ENCODE assay signal across 1 cellular context in the genomic region with DNA sequence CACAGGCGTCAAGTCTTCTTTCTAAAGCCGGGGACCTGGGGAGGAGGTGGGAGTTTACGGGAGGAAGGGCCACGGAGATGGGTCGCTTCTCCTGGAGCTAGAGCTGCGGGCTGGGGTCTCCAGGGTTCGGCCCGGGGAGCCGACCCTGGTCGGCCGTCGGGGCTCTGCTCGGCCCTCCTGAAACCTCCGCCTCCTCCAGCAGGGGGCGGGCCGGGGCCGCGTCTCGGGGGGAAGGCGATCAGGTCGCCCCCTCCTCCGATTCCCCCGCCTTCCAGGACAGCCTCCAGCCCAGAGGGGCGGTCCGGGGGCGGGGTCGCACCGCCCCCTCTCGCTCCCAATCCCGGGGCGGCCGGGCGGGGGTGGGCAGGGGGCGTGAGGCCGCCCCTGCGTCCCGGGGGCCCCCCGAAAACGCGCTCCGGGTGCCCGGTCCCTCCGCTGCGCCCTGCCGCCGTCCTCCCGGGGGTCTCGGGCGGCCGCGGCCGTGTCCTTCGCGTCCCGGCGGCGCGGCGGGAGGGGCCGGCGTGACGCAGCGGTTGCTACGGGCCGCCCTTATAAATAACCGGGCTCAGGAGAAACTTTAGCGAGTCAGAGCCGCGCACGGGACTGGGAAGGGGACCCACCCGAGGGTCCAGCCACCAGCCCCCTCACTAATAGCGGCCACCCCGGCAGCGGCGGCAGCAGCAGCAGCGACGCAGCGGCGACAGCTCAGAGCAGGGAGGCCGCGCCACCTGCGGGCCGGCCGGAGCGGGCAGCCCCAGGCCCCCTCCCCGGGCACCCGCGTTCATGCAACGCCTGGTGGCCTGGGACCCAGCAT.
TF ChIP-seq lines count a peak whose summit lies in the region.

CEBPB (plus strand) TSS at position 580 of the 814 bp plus-strand sequence; CDS start at position 784, 204 bp downstream.

TF ChIP-seq in HepG2, 621 proteins besides CTCF, POLR2A, EP300 and RAD21 (continued from another document and continues in another):
- TF ChIP-seq, protein P1, sequence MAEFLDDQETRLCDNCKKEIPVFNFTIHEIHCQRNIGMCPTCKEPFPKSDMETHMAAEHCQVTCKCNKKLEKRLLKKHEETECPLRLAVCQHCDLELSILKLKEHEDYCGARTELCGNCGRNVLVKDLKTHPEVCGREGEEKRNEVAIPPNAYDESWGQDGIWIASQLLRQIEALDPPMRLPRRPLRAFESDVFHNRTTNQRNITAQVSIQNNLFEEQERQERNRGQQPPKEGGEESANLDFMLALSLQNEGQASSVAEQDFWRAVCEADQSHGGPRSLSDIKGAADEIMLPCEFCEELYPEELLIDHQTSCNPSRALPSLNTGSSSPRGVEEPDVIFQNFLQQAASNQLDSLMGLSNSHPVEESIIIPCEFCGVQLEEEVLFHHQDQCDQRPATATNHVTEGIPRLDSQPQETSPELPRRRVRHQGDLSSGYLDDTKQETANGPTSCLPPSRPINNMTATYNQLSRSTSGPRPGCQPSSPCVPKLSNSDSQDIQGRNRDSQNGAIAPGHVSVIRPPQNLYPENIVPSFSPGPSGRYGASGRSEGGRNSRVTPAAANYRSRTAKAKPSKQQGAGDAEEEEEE (CRISPR knock-in tag; IDR thresholded peaks at IDR 0.05; ENCODE audit: borderline replicate concordance): 0 out of 2 replicates have a peak, but pooled peaks have one; percentile 27
- TF ChIP-seq HMGXB4 (CRISPR knock-in tag; IDR thresholded peaks at IDR 0.05; ENCODE audit: borderline replicate concordance in 1 of 2, low read depth in 1 of 2): peak; percentile 89; a peak in 3 of 4 replicates
- TF ChIP-seq NONO (IDR thresholded peaks at IDR 0.05): no peak
- TF ChIP-seq NONO (CRISPR knock-in tag; conservative IDR thresholded peaks at IDR 0.05): peak; percentile 88
- TF ChIP-seq TOPORS (CRISPR knock-in tag; IDR thresholded peaks at IDR 0.05): peak; percentile 54; the same call in 1 of the 2 replicates
- TF ChIP-seq THAP8 (CRISPR knock-in tag; IDR thresholded peaks at IDR 0.05; ENCODE audit: borderline replicate concordance): no peak; the same call in 1 of the 2 replicates
- peak; percentile 9; the same call in 1 of the 2 replicates for TF ChIP-seq ZKSCAN8 (CRISPR knock-in tag; IDR thresholded peaks at IDR 0.05; ENCODE audit: borderline replicate concordance)
- no peak; the same call in 1 of the 2 replicates for TF ChIP-seq NCOA1 (CRISPR knock-in tag; IDR thresholded peaks at IDR 0.05)
- peak; percentile 73; the same call in 1 of the 2 replicates for TF ChIP-seq KMT2A (CRISPR knock-in tag; IDR thresholded peaks at IDR 0.05)
- no peak for TF ChIP-seq ZNF75D (CRISPR knock-in tag; IDR thresholded peaks at IDR 0.05; ENCODE audit: borderline replicate concordance)
- TF ChIP-seq, protein P2, sequence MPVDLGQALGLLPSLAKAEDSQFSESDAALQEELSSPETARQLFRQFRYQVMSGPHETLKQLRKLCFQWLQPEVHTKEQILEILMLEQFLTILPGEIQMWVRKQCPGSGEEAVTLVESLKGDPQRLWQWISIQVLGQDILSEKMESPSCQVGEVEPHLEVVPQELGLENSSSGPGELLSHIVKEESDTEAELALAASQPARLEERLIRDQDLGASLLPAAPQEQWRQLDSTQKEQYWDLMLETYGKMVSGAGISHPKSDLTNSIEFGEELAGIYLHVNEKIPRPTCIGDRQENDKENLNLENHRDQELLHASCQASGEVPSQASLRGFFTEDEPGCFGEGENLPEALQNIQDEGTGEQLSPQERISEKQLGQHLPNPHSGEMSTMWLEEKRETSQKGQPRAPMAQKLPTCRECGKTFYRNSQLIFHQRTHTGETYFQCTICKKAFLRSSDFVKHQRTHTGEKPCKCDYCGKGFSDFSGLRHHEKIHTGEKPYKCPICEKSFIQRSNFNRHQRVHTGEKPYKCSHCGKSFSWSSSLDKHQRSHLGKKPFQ (CRISPR knock-in tag; IDR thresholded peaks at IDR 0.05; ENCODE audit: insufficient replicate concordance): no peak
- TF ChIP-seq, protein P3, sequence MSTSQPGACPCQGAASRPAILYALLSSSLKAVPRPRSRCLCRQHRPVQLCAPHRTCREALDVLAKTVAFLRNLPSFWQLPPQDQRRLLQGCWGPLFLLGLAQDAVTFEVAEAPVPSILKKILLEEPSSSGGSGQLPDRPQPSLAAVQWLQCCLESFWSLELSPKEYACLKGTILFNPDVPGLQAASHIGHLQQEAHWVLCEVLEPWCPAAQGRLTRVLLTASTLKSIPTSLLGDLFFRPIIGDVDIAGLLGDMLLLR (CRISPR knock-in tag; IDR thresholded peaks at IDR 0.05): peak; percentile 65
- no peak for TF ChIP-seq NCOA5 (CRISPR knock-in tag; IDR thresholded peaks at IDR 0.05)
- TF ChIP-seq ZNF577 (CRISPR knock-in tag; IDR thresholded peaks at IDR 0.05; ENCODE audit: borderline replicate concordance, low read depth): no peak
- TF ChIP-seq PCBP1 (IDR thresholded peaks at IDR 0.05; ENCODE audit: borderline replicate concordance, low read depth, low read length): peak; percentile 24; the same call in 1 of the 2 replicates
- TF ChIP-seq RFXANK (CRISPR knock-in tag; IDR thresholded peaks at IDR 0.05): peak; percentile 98
- peak; percentile 85 for TF ChIP-seq ZNF788 (CRISPR knock-in tag; IDR thresholded peaks at IDR 0.05; ENCODE audit: borderline replicate concordance)
- TF ChIP-seq GTF3A (CRISPR knock-in tag; conservative IDR thresholded peaks at IDR 0.05): 0 out of 2 replicates have a peak, but pooled peaks have one; percentile 34
- TF ChIP-seq PRMT3 (CRISPR knock-in tag; IDR thresholded peaks at IDR 0.05; ENCODE audit: borderline replicate concordance, low read depth): peak; percentile 95
- TF ChIP-seq, protein P4, sequence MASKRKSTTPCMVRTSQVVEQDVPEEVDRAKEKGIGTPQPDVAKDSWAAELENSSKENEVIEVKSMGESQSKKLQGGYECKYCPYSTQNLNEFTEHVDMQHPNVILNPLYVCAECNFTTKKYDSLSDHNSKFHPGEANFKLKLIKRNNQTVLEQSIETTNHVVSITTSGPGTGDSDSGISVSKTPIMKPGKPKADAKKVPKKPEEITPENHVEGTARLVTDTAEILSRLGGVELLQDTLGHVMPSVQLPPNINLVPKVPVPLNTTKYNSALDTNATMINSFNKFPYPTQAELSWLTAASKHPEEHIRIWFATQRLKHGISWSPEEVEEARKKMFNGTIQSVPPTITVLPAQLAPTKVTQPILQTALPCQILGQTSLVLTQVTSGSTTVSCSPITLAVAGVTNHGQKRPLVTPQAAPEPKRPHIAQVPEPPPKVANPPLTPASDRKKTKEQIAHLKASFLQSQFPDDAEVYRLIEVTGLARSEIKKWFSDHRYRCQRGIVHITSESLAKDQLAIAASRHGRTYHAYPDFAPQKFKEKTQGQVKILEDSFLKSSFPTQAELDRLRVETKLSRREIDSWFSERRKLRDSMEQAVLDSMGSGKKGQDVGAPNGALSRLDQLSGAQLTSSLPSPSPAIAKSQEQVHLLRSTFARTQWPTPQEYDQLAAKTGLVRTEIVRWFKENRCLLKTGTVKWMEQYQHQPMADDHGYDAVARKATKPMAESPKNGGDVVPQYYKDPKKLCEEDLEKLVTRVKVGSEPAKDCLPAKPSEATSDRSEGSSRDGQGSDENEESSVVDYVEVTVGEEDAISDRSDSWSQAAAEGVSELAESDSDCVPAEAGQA (IDR thresholded peaks at IDR 0.05; ENCODE audit: low read depth): peak; percentile 72; the same call in 1 of the 2 replicates
- TF ChIP-seq, protein P4 (CRISPR knock-in tag; IDR thresholded peaks at IDR 0.05; ENCODE audit: borderline replicate concordance): peak; percentile 87; the same call in 1 of the 2 replicates
- peak; percentile 88 for TF ChIP-seq KLF11 (CRISPR knock-in tag; IDR thresholded peaks at IDR 0.05)
- TF ChIP-seq NAIF1 (CRISPR knock-in tag; IDR thresholded peaks at IDR 0.05; ENCODE audit: borderline replicate concordance): no peak; the same call in 1 of the 2 replicates
- peak in 1 of 2 experiments; percentile 98; a peak in 2 of 4 replicates for TF ChIP-seq KLF16 (CRISPR knock-in tag; IDR thresholded peaks at IDR 0.05)
- TF ChIP-seq ASH2L (IDR thresholded peaks at IDR 0.05; ENCODE audit: insufficient read length, low read depth, low read length): no peak
- TF ChIP-seq, protein P5, sequence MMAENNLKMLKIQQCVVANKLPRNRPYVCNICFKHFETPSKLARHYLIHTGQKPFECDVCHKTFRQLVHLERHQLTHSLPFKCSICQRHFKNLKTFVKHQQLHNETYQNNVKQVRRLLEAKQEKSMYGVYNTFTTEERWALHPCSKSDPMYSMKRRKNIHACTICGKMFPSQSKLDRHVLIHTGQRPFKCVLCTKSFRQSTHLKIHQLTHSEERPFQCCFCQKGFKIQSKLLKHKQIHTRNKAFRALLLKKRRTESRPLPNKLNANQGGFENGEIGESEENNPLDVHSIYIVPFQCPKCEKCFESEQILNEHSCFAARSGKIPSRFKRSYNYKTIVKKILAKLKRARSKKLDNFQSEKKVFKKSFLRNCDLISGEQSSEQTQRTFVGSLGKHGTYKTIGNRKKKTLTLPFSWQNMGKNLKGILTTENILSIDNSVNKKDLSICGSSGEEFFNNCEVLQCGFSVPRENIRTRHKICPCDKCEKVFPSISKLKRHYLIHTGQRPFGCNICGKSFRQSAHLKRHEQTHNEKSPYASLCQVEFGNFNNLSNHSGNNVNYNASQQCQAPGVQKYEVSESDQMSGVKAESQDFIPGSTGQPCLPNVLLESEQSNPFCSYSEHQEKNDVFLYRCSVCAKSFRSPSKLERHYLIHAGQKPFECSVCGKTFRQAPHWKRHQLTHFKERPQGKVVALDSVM (CRISPR knock-in tag; IDR thresholded peaks at IDR 0.05): peak; percentile 61
- TF ChIP-seq HDAC6 (IDR thresholded peaks at IDR 0.05; ENCODE audit: low read depth, low read length): no peak
- TF ChIP-seq ZNF614 (CRISPR knock-in tag; IDR thresholded peaks at IDR 0.05; ENCODE audit: borderline replicate concordance): peak; percentile 83; the same call in 1 of the 2 replicates
- TF ChIP-seq ZNF350 (CRISPR knock-in tag; IDR thresholded peaks at IDR 0.05; ENCODE audit: borderline replicate concordance, low read depth): peak; percentile 96
- 0 out of 2 replicates have a peak, but pooled peaks have one; percentile 80 for TF ChIP-seq ATAD3A (CRISPR knock-in tag; IDR thresholded peaks at IDR 0.05)
- TF ChIP-seq HNRNPL (IDR thresholded peaks at IDR 0.05; ENCODE audit: low read depth, low read length): no peak
- TF ChIP-seq, protein P6, sequence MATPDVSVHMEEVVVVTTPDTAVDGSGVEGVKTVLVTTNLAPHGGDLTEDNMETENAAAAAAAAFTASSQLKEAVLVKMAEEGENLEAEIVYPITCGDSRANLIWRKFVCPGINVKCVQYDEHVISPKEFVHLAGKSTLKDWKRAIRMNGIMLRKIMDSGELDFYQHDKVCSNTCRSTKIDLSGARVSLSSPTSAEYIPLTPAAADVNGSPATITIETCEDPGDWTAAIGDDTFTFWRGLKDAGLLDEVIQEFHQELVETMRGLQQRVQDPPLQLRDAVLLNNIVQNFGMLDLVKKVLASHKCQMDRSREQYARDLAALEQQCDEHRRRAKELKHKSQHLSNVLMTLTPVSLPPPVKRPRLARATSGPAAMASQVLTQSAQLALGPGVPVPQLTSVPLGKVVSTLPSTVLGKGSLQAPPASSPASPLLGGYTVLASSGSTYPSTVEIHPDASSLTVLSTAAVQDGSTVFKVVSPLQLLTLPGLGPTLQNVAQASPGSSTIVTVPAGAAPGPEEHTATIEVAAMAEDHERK (CRISPR knock-in tag; IDR thresholded peaks at IDR 0.05; ENCODE audit: low read depth): peak; percentile 40; the same call in 1 of the 2 replicates
- no peak for TF ChIP-seq PCBP2 (optimal IDR thresholded peaks at IDR 0.05; ENCODE audit: low read depth, low read length, poor library complexity, severe bottlenecking)
- TF ChIP-seq FLYWCH1 (CRISPR knock-in tag; IDR thresholded peaks at IDR 0.05): no peak
- TF ChIP-seq E2F5 (CRISPR knock-in tag; conservative IDR thresholded peaks at IDR 0.05): peak; percentile 74; the same call in 1 of the 2 replicates
- peak; percentile 83 for TF ChIP-seq MED13 (CRISPR knock-in tag; IDR thresholded peaks at IDR 0.05)
- TF ChIP-seq TMF1 (CRISPR knock-in tag; IDR thresholded peaks at IDR 0.05; ENCODE audit: low read depth): peak; percentile 78; the same call in 1 of the 2 replicates
- no peak for TF ChIP-seq U2AF2 (IDR thresholded peaks at IDR 0.05; ENCODE audit: low read depth, low read length)
- TF ChIP-seq HDAC2 (CRISPR knock-in tag; IDR thresholded peaks at IDR 0.05): no peak; the same call in 1 of the 2 replicates
- no peak; the same call in 1 of the 2 replicates for TF ChIP-seq RCOR2 (CRISPR knock-in tag; IDR thresholded peaks at IDR 0.05)
